Comparison of ENCODE assay signal across 8 cellular contexts in the genomic region with DNA sequence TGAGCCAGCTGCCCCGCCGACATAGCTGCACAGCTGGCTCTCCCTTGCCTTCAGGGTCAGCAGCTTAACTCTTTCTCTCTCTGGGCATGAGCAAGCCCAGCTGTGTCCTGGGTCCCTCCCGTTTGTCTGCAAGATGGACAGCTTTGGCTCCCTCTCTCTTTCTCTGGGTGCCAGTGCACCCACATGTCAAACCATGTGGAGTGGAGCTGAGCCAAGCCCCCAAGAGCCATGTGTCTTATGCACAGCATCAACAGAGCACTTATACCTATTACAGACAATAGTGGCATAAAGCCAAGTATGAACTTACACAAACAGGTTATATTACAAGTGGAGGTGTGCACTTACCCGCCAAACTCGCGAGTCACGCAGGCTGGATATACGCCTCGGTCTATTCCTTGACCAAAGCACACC. TPM values are rescaled to one million over a fixed set of nuclear protein-coding genes. Genes with fewer than 3 reads are reported as not detected.
DNase-seq lines count a peak whose midpoint lies in the region; ATAC-seq, FAIRE-seq and TF ChIP-seq lines count a peak whose summit lies in the region.

No MANE protein-coding gene starts in this region.

- peaks cover 0 to 13% of the 10 kb centered on the region in 2 experiments; a peak in 1 of 5 replicates for H3K27me3 ChIP-seq in HepG2 (ENCODE audit: control insufficient read depth in 1 of 2, insufficient read depth in 2 of 2, low read length in 2 of 2)
- H3K27me3 ChIP-seq in right lobe of liver: no peaks in the 10 kb centered on the region
- H3K27me3 ChIP-seq in parathyroid adenoma (ENCODE audit: control insufficient read depth, insufficient read depth, low read length): no peaks in the 10 kb centered on the region

- H3K27ac ChIP-seq in HepG2 (ENCODE audit: extremely low read length, insufficient read depth, low read length) (no peak overlapping the region), right lobe of liver (no peak overlapping the region), parathyroid adenoma (no peak overlapping the region)

- no peak overlapping the region for H3K4me3 Mint-ChIP-seq in activated T-helper 17 cell treated with anti-CD3 and anti-CD28 coated beads, Interleukin-2, amount 50 U/mL, for 72 hours

- no peaks in the 10 kb centered on the region for H4K20me1 ChIP-seq in HepG2 (ENCODE audit: insufficient read depth, low read length)

- peak; percentile 30 for FAIRE-seq in HepG2 (lab: Jason Lieb, UNC)

- CTCF ChIA-PET in HepG2 (lab: Yijun Ruan, JAX; ENCODE audit: low intra/inter-chr PET ratio, low total read pairs) (interaction anchor here (1.3 kb wide), 1 partner anchor 25 kb away, joined by 3 read pairs; no protein-coding TSS in a partner anchor), HEK293T (lab: Yijun Ruan, JAX) (interaction anchor here (0.6 to 1.1 kb wide), 4 partner anchors 25 to 387 kb away, joined by 3 to 7 read pairs (median 4); no protein-coding TSS in a partner anchor)

- DNase-seq in HepG2 (ENCODE audit: low spot score) (peak; percentile 24), right lobe of liver (no peak), NCI-H524 (lab: John Stamatoyannopoulos, UW) (peak; percentile 46 to 77), ecto neural progenitor cell (ENCODE audit: low spot score) (peak; percentile 71), HEK293T (ENCODE audit: extremely low spot score) (no peak), DMS153 (lab: John Stamatoyannopoulos, UW) (no peak)

- ATAC-seq in HepG2 (peak; percentile 91), right lobe of liver (no peak)
- ATAC-seq in activated T-helper 17 cell treated with anti-CD3 and anti-CD28 coated beads, Interleukin-2, amount 50 U/mL, for 72 hours (replicated peaks): no peak

- no peak overlapping the region for H3K4me3 ChIP-seq in HepG2 (replicated peaks in 1 of 3; ENCODE audit: insufficient read depth in 1 of 3, low read depth in 2 of 3, low read length in 3 of 3)
- no peak overlapping the region for H3K4me3 ChIP-seq in right lobe of liver
- H3K4me3 ChIP-seq in parathyroid adenoma (ENCODE audit: low read depth, low read length): no peak overlapping the region

- TF ChIP-seq CTCF in HepG2 (CRISPR knock-in tag; IDR thresholded peaks at IDR 0.05) (peak; percentile 56), right lobe of liver (IDR thresholded peaks at IDR 0.05) (peak in 1 of 4 donors; percentile 15), parathyroid adenoma (IDR thresholded peaks at IDR 0.05) (peak; percentile 21)

- TF ChIP-seq EP300 in HepG2 (IDR thresholded peaks at IDR 0.05; ENCODE audit: low read depth in 2 of 2, low read length in 2 of 2): no peak
- TF ChIP-seq EP300 in HepG2 (CRISPR knock-in tag; IDR thresholded peaks at IDR 0.05; ENCODE audit: borderline replicate concordance): no peak

- no peaks in the 10 kb centered on the region for H3K36me3 Mint-ChIP-seq in activated T-helper 17 cell treated with anti-CD3 and anti-CD28 coated beads, Interleukin-2, amount 50 U/mL, for 72 hours (ENCODE audit: low read depth)

- no peaks in the 10 kb centered on the region for H3K9me3 ChIP-seq in HepG2 (ENCODE audit: low read length)
- no peaks in the 10 kb centered on the region for H3K9me3 ChIP-seq in right lobe of liver
- no peaks in the 10 kb centered on the region for H3K9me3 ChIP-seq in parathyroid adenoma (ENCODE audit: control insufficient read depth, low read length)

- H3K9ac ChIP-seq in HepG2 (ENCODE audit: insufficient read depth, low read depth, low read length) (no peak overlapping the region), parathyroid adenoma (no peak overlapping the region)

- in situ Hi-C loops in HepG2 (cut with HindIII; ENCODE audit: extremely low pct_ligation_motif_present, low pct_unique_long_range_greater_than_20kb): no loop called here

- H3K36me3 ChIP-seq in HepG2 (replicated peaks in 1 of 2; ENCODE audit: control insufficient read depth in 1 of 2, insufficient read depth in 2 of 2, low read length in 2 of 2): no peaks in the 10 kb centered on the region
- no peaks in the 10 kb centered on the region for H3K36me3 ChIP-seq in right lobe of liver
- no peaks in the 10 kb centered on the region for H3K36me3 ChIP-seq in parathyroid adenoma (ENCODE audit: control insufficient read depth, insufficient read depth, low read length)

- H2AFZ ChIP-seq in HepG2 (ENCODE audit: low read length) (no peak overlapping the region), parathyroid adenoma (no peak overlapping the region)

- peak overlapping the region; percentile 18; the same call in 1 of the 2 replicates for H3K4me2 ChIP-seq in HepG2 (ENCODE audit: low read depth, low read length)
- H3K4me2 ChIP-seq in parathyroid adenoma (ENCODE audit: low read length): no peak overlapping the region

- H3K4me1 ChIP-seq in HepG2 (ENCODE audit: insufficient read depth, low read length) (peaks cover 27% of the 10 kb centered on the region), right lobe of liver (no peaks in the 10 kb centered on the region), parathyroid adenoma (no peaks in the 10 kb centered on the region)

- TF ChIP-seq RAD21 in HepG2 (CRISPR knock-in tag; IDR thresholded peaks at IDR 0.05): no peak

- H3K27me3 Mint-ChIP-seq in activated T-helper 17 cell treated with anti-CD3 and anti-CD28 coated beads, Interleukin-2, amount 50 U/mL, for 72 hours: peaks cover 26% of the 10 kb centered on the region

- POLR2A ChIA-PET in HepG2 (lab: Yijun Ruan, JAX) (no interaction called here), HEK293T (lab: Yijun Ruan, JAX) (no interaction called here)

- intact Hi-C loops in HepG2 (cut with micrococcal nuclease; ENCODE audit: unreplicated experiment) (no loop called here), right lobe of liver (cut with DNase I) (no loop called here)

- H3K9me3 Mint-ChIP-seq in activated T-helper 17 cell treated with anti-CD3 and anti-CD28 coated beads, Interleukin-2, amount 50 U/mL, for 72 hours: no peaks in the 10 kb centered on the region

- no TSS peak for BruUV-seq in HepG2 (replicated peaks; lab: Mats Ljungman, UMichigan)

- no peaks in the 10 kb centered on the region for H3K79me2 ChIP-seq in HepG2 (ENCODE audit: insufficient read depth, low read length)
- H3K79me2 ChIP-seq in parathyroid adenoma: no peaks in the 10 kb centered on the region

- TF ChIP-seq POLR2A in HepG2 (IDR thresholded peaks at IDR 0.05; ENCODE audit: insufficient read depth in 1 of 2, low read depth in 2 of 2, low read length in 2 of 2) (no peak), right lobe of liver (IDR thresholded peaks at IDR 0.05) (no peak)

- WGBS in HepG2 (ENCODE audit: low lambda C conversion rate): 53% methylated on average over 9 of the region's 9 CpGs
- 80% methylated on average over 3 of the region's 9 CpGs for WGBS in right lobe of liver (ENCODE audit: insufficient coverage, low coverage, low lambda C conversion rate, missing lambda C conversion rate)

- H3K4me1 Mint-ChIP-seq in activated T-helper 17 cell treated with anti-CD3 and anti-CD28 coated beads, Interleukin-2, amount 50 U/mL, for 72 hours: no peaks in the 10 kb centered on the region

- H3K27ac Mint-ChIP-seq in activated T-helper 17 cell treated with anti-CD3 and anti-CD28 coated beads, Interleukin-2, amount 50 U/mL, for 72 hours: no peak overlapping the region

RNA-seq across cellular contexts. Expression of gene MTPAP, which starts 35.7 kb away (rescaled TPM):
- 31.0 and 42.4 TPM in 2 replicates for total RNA-seq in HepG2 (2016; rRNA removed; fragmentation: Illumina TruSeq; extraction: Trizol)
- total RNA-seq in HepG2 (2016; cell fraction: cytosol; rRNA removed; fragmentation: Illumina TruSeq; extraction: Trizol; ENCODE audit: low read depth): 19.8 and 20.0 TPM in 2 replicates
- 33.3 and 39.6 TPM in 2 replicates for total RNA-seq in HepG2 (2016; cell fraction: insoluble cytoplasmic fraction; rRNA removed; fragmentation: Illumina TruSeq; extraction: Trizol)
- total RNA-seq in HepG2 (2016; cell fraction: membrane; rRNA removed; fragmentation: Illumina TruSeq; extraction: Trizol): 40.8 and 45.4 TPM in 2 replicates
- total RNA-seq in HepG2 (2016; cell fraction: nucleus; rRNA removed; fragmentation: Illumina TruSeq; extraction: Trizol): 24.1 and 24.9 TPM in 2 replicates
- polyA plus RNA-seq in HepG2 (2011; rRNA removed): 9.4 and 10.0 TPM in 2 replicates
- polyA plus RNA-seq in HepG2 (2011; cell fraction: cytosol; rRNA removed): 3.6 and 5.5 TPM in 2 replicates
- polyA plus RNA-seq in HepG2 (2011; cell fraction: nucleus; rRNA removed): 4.6 and 6.1 TPM in 2 replicates
- 13.2 and 15.9 TPM in 2 replicates for polyA plus RNA-seq in HepG2 (2012)
- 7.6 and 8.0 TPM in 2 replicates for polyA plus RNA-seq in HepG2 (2016; cell fraction: cytosol; fragmentation: Illumina TruSeq; extraction: Trizol; ENCODE audit: low read depth)
- 20.6 and 21.5 TPM in 2 replicates for polyA plus RNA-seq in HepG2 (2016; cell fraction: insoluble cytoplasmic fraction; fragmentation: Illumina TruSeq; extraction: Trizol; ENCODE audit: low read depth)
- polyA plus RNA-seq in HepG2 (2016; cell fraction: membrane; fragmentation: Illumina TruSeq; extraction: Trizol; ENCODE audit: low read depth): 11.0 TPM in 2 replicates
- polyA plus RNA-seq in HepG2 (2016; cell fraction: nucleus; fragmentation: Illumina TruSeq; extraction: Trizol; ENCODE audit: insufficient read depth, low read depth): 26.2 and 26.7 TPM in 2 replicates
- polyA minus RNA-seq in HepG2 (2011; rRNA and poly(A)+ RNA removed; ENCODE audit: low replicate concordance): 1.9 and 8.7 TPM in 2 replicates
- 8.4 and 9.1 TPM in 2 replicates for polyA minus RNA-seq in HepG2 (2011; cell fraction: cytosol; rRNA and poly(A)+ RNA removed)
- 9.8 and 14.2 TPM in 2 replicates for polyA minus RNA-seq in HepG2 (2011; cell fraction: nucleus; rRNA and poly(A)+ RNA removed)
- 10 to 100 TPM in 4 of 6 experiments, 1 to 10 TPM in 2; 7.6 to 13.9 (median 11.9) TPM for total RNA-seq in right lobe of liver
- total RNA-seq in activated T-helper 17 cell treated with anti-CD3 and anti-CD28 coated beads, Interleukin-2, amount 50 U/mL, for 72 hours: 10 to 100 TPM; 24.4 to 40.4 TPM

RNA-seq across cellular contexts. Expression of gene MAP3K8, which starts 49.2 kb away (rescaled TPM):
- total RNA-seq in HepG2 (2016; rRNA removed; fragmentation: Illumina TruSeq; extraction: Trizol) (19.3 and 21.8 TPM in 2 replicates), right lobe of liver (10 to 100 TPM in 1 of 6 experiments, 1 to 10 TPM in 5; 3.1 to 21.9 (median 6.1) TPM)
- 12.2 and 13.6 TPM in 2 replicates for total RNA-seq in HepG2 (2016; cell fraction: cytosol; rRNA removed; fragmentation: Illumina TruSeq; extraction: Trizol; ENCODE audit: low read depth)
- total RNA-seq in HepG2 (2016; cell fraction: insoluble cytoplasmic fraction; rRNA removed; fragmentation: Illumina TruSeq; extraction: Trizol): 18.0 and 21.2 TPM in 2 replicates
- total RNA-seq in HepG2 (2016; cell fraction: membrane; rRNA removed; fragmentation: Illumina TruSeq; extraction: Trizol): 15.3 and 19.2 TPM in 2 replicates
- 22.1 and 23.1 TPM in 2 replicates for total RNA-seq in HepG2 (2016; cell fraction: nucleus; rRNA removed; fragmentation: Illumina TruSeq; extraction: Trizol)
- polyA plus RNA-seq in HepG2 (2011; rRNA removed): 26.6 and 37.9 TPM in 2 replicates
- polyA plus RNA-seq in HepG2 (2011; cell fraction: cytosol; rRNA removed): 12.9 and 14.6 TPM in 2 replicates
- polyA plus RNA-seq in HepG2 (2011; cell fraction: nucleus; rRNA removed): 26.9 and 27.5 TPM in 2 replicates
- polyA plus RNA-seq in HepG2 (2012): 11.2 and 14.3 TPM in 2 replicates
- polyA plus RNA-seq in HepG2 (2016; cell fraction: cytosol; fragmentation: Illumina TruSeq; extraction: Trizol; ENCODE audit: low read depth): 8.6 and 13.3 TPM in 2 replicates
- 15.6 and 17.9 TPM in 2 replicates for polyA plus RNA-seq in HepG2 (2016; cell fraction: insoluble cytoplasmic fraction; fragmentation: Illumina TruSeq; extraction: Trizol; ENCODE audit: low read depth)
- polyA plus RNA-seq in HepG2 (2016; cell fraction: membrane; fragmentation: Illumina TruSeq; extraction: Trizol; ENCODE audit: low read depth): 9.4 and 12.4 TPM in 2 replicates
- 41.0 and 46.6 TPM in 2 replicates for polyA plus RNA-seq in HepG2 (2016; cell fraction: nucleus; fragmentation: Illumina TruSeq; extraction: Trizol; ENCODE audit: insufficient read depth, low read depth)
- polyA minus RNA-seq in HepG2 (2011; rRNA and poly(A)+ RNA removed; ENCODE audit: low replicate concordance): 15.0 and 17.4 TPM in 2 replicates
- 7.3 and 10.3 TPM in 2 replicates for polyA minus RNA-seq in HepG2 (2011; cell fraction: cytosol; rRNA and poly(A)+ RNA removed)
- polyA minus RNA-seq in HepG2 (2011; cell fraction: nucleus; rRNA and poly(A)+ RNA removed): 30.6 and 31.2 TPM in 2 replicates
- total RNA-seq in activated T-helper 17 cell treated with anti-CD3 and anti-CD28 coated beads, Interleukin-2, amount 50 U/mL, for 72 hours: 10 to 100 TPM; 33.7 to 58.6 TPM

Comparison
In these comparisons a context has a peak if more than half of its experiments do, and no peak if none do; other contexts are left out.
1. DNase-seq: peak in HepG2 (single experiment), NCI-H524 (2 of 2) and ecto neural progenitor cell (single experiment); none in right lobe of liver (0 of 3), HEK293T (single experiment) and DMS153 (single experiment).